In the genomic region with DNA sequence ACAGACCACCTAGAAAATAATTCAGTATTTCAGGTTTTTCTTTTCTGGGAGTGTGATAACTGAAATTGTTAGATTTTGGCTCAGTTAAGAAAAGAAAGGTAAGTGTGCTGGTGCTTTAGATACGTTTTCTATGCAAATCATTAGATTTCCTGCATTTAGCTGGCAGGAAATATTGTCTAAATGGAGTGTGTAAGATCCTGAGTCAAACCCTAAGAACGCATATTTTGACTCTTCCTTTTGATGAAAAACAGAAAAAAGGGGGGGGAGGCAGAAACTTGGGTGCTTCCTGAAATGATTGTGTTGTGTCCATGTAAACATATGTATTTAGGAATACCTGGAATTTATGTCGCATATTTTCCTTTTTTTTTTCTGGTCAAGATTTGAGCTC, we compare ENCODE assay signal across 9 cellular contexts. TPM values are rescaled to one million over a fixed set of nuclear protein-coding genes. Genes with fewer than 3 reads are reported as not detected.
A peak's percentile ranks its signal among the peaks of the same experiment; 100 is the strongest.
DNase-seq lines count a peak whose midpoint lies in the region; ATAC-seq and TF ChIP-seq lines count a peak whose summit lies in the region.
"Had no signal": no experiment of that assay in that cellular context is flagged by ENCODE, and none has a peak within 500 bp of the region (broad histone marks: within the 10 kb centered on the region; RNA-seq: fewer than 3 reads in every experiment).

No MANE protein-coding gene starts in this region.

- H3K36me3 ChIP-seq in HEK293 (ENCODE audit: control insufficient read depth in 2 of 2, insufficient read depth in 1 of 2, low read length in 2 of 2): no peaks in the 10 kb centered on the region

- H3K27me3 Mint-ChIP-seq in activated CD4-positive, alpha-beta memory T cell treated with anti-CD3 and anti-CD28 coated beads for 36 hours: no peaks in the 10 kb centered on the region
- H3K27me3 Mint-ChIP-seq in glutamatergic neuron (ENCODE audit: unreplicated experiment): peaks cover 14% of the 10 kb centered on the region

- CTCF ChIA-PET in HEK293 (lab: Yijun Ruan, JAX): interaction anchor here (0.9 to 3.0 kb wide), 9 partner anchors 10 to 100 kb away, joined by 3 to 17 read pairs (median 6); no protein-coding TSS in a partner anchor
- CTCF ChIA-PET in activated CD4-positive, alpha-beta memory T cell treated with anti-CD3 and anti-CD28 coated beads for 36 hours (lab: Charles Lee): interaction anchor here (0.5 to 2.4 kb wide), 14 partner anchors 9 to 286 kb away, joined by 3 to 17 read pairs (median 5); a partner anchor contains a TSS

- peak overlapping the region; percentile 73 for H3K4me3 ChIP-seq in HEK293 (ENCODE audit: low read depth, low read length)

- TF ChIP-seq CTCF in HEK293 (tag by site-specific recombination; IDR thresholded peaks at IDR 0.05) (no peak), glutamatergic neuron (IDR thresholded peaks at IDR 0.05; ENCODE audit: partially characterized antibody, unreplicated experiment) (no peak)

- POLR2A ChIA-PET in HEK293 (lab: Yijun Ruan, JAX): interaction anchor here (1.0 kb wide), 1 partner anchor 334 kb away, joined by 4 read pairs; a partner anchor contains a TSS
- POLR2A ChIA-PET in activated CD4-positive, alpha-beta memory T cell treated with anti-CD3 and anti-CD28 coated beads for 36 hours (lab: Charles Lee): interaction anchor here (1.8 to 2.7 kb wide), 2 partner anchors 32 to 97 kb away, joined by 10 to 18 read pairs; no protein-coding TSS in a partner anchor

- no peak for ATAC-seq in stimulated activated effector memory CD8-positive, alpha-beta T cell treated with anti-CD3 and anti-CD28 coated beads, Interleukin-12 subunit alpha, Interleukin-12 subunit beta, amount 100 ng/mL, for 72 hours
- ATAC-seq in HG02759 (IDR thresholded peaks at IDR 0.05; ENCODE audit: unreplicated experiment) (no peak), HG03460 (IDR thresholded peaks at IDR 0.05; ENCODE audit: unreplicated experiment) (no peak)

- intact Hi-C loops in activated CD4-positive, alpha-beta memory T cell treated with anti-CD3 and anti-CD28 coated beads for 36 hours (cut with micrococcal nuclease): loop anchor here (1.0 to 5.0 kb wide), 10 partner anchors 26 to 664 kb away; a partner anchor contains a TSS
- intact Hi-C loops in posterior cingulate gyrus (cut with DNase I): loop anchor here (5.0 kb wide), 1 partner anchor 41 kb away; a partner anchor contains a TSS

- no peak overlapping the region; the same call in 1 of the 2 replicates for H3K27ac ChIP-seq in HEK293 (ENCODE audit: extremely low read depth, low read depth, low read length)

- H3K36me3 Mint-ChIP-seq in activated CD4-positive, alpha-beta memory T cell treated with anti-CD3 and anti-CD28 coated beads for 36 hours: peaks cover 2% of the 10 kb centered on the region
- H3K36me3 Mint-ChIP-seq in glutamatergic neuron (ENCODE audit: unreplicated experiment): no peaks in the 10 kb centered on the region
- H3K36me3 Mint-ChIP-seq in stimulated activated effector memory CD8-positive, alpha-beta T cell treated with anti-CD3 and anti-CD28 coated beads, Interleukin-12 subunit alpha, Interleukin-12 subunit beta, amount 100 ng/mL, for 72 hours: peaks cover 14% of the 10 kb centered on the region

- peaks cover 36% of the 10 kb centered on the region for H3K4me1 ChIP-seq in HEK293 (ENCODE audit: control insufficient read depth, insufficient read depth, low read length)

- no peaks in the 10 kb centered on the region for H3K9me3 ChIP-seq in HEK293 (ENCODE audit: control insufficient read depth, insufficient read depth, low read depth, low read length)

- peak overlapping the region; percentile 91 for H3K27ac Mint-ChIP-seq in activated CD4-positive, alpha-beta memory T cell treated with anti-CD3 and anti-CD28 coated beads for 36 hours
- peak overlapping the region; percentile 98 for H3K27ac Mint-ChIP-seq in glutamatergic neuron (ENCODE audit: unreplicated experiment)
- H3K27ac Mint-ChIP-seq in stimulated activated effector memory CD8-positive, alpha-beta T cell treated with anti-CD3 and anti-CD28 coated beads, Interleukin-12 subunit alpha, Interleukin-12 subunit beta, amount 100 ng/mL, for 72 hours: peak overlapping the region; percentile 75

- H3K9me3 Mint-ChIP-seq in activated CD4-positive, alpha-beta memory T cell treated with anti-CD3 and anti-CD28 coated beads for 36 hours: no peaks in the 10 kb centered on the region
- H3K9me3 Mint-ChIP-seq in glutamatergic neuron (ENCODE audit: unreplicated experiment): peaks cover 15% of the 10 kb centered on the region
- H3K9me3 Mint-ChIP-seq in stimulated activated effector memory CD8-positive, alpha-beta T cell treated with anti-CD3 and anti-CD28 coated beads, Interleukin-12 subunit alpha, Interleukin-12 subunit beta, amount 100 ng/mL, for 72 hours: no peaks in the 10 kb centered on the region

- H3K4me1 Mint-ChIP-seq in activated CD4-positive, alpha-beta memory T cell treated with anti-CD3 and anti-CD28 coated beads for 36 hours (ENCODE audit: low read depth): peaks cover 49% of the 10 kb centered on the region
- H3K4me1 Mint-ChIP-seq in glutamatergic neuron (ENCODE audit: low read depth, unreplicated experiment): peaks cover 30% of the 10 kb centered on the region
- H3K4me1 Mint-ChIP-seq in stimulated activated effector memory CD8-positive, alpha-beta T cell treated with anti-CD3 and anti-CD28 coated beads, Interleukin-12 subunit alpha, Interleukin-12 subunit beta, amount 100 ng/mL, for 72 hours: peaks cover 48% of the 10 kb centered on the region

- DNase-seq in activated CD4-positive, alpha-beta memory T cell treated with anti-CD3 and anti-CD28 coated beads for 36 hours: no peak
- no peak for DNase-seq in glutamatergic neuron
- no peak for DNase-seq in stimulated activated effector memory CD8-positive, alpha-beta T cell treated with anti-CD3 and anti-CD28 coated beads, Interleukin-12 subunit alpha, Interleukin-12 subunit beta, amount 100 ng/mL, for 72 hours (ENCODE audit: low spot score in 2 of 2)
- DNase-seq in posterior cingulate gyrus: no peak
- no peak for DNase-seq in NCI-H2227 treated with DMSO at 0.1 percent for 48 hours (lab: John Stamatoyannopoulos, UW)
- DNase-seq: NCI-H2029 treated with DMSO at 0.1 percent for 48 hours had no signal

- H3K4me3 Mint-ChIP-seq in activated CD4-positive, alpha-beta memory T cell treated with anti-CD3 and anti-CD28 coated beads for 36 hours: peak overlapping the region; percentile 100
- peak overlapping the region; percentile 99 for H3K4me3 Mint-ChIP-seq in glutamatergic neuron (ENCODE audit: unreplicated experiment)
- H3K4me3 Mint-ChIP-seq in stimulated activated effector memory CD8-positive, alpha-beta T cell treated with anti-CD3 and anti-CD28 coated beads, Interleukin-12 subunit alpha, Interleukin-12 subunit beta, amount 100 ng/mL, for 72 hours: peak overlapping the region; percentile 85

TF ChIP-seq in HEK293, 187 proteins besides CTCF, POLR2A, EP300 and RAD21:
- TF ChIP-seq SP2 (tag by site-specific recombination; IDR thresholded peaks at IDR 0.05): no peak
- TF ChIP-seq ZNF629 (tag by site-specific recombination; IDR thresholded peaks at IDR 0.05): no peak
- TF ChIP-seq ZBTB48 (tag by site-specific recombination; IDR thresholded peaks at IDR 0.05): no peak
- TF ChIP-seq ZNF626 (tag by site-specific recombination; IDR thresholded peaks at IDR 0.05): no peak
- TF ChIP-seq, protein P1, sequence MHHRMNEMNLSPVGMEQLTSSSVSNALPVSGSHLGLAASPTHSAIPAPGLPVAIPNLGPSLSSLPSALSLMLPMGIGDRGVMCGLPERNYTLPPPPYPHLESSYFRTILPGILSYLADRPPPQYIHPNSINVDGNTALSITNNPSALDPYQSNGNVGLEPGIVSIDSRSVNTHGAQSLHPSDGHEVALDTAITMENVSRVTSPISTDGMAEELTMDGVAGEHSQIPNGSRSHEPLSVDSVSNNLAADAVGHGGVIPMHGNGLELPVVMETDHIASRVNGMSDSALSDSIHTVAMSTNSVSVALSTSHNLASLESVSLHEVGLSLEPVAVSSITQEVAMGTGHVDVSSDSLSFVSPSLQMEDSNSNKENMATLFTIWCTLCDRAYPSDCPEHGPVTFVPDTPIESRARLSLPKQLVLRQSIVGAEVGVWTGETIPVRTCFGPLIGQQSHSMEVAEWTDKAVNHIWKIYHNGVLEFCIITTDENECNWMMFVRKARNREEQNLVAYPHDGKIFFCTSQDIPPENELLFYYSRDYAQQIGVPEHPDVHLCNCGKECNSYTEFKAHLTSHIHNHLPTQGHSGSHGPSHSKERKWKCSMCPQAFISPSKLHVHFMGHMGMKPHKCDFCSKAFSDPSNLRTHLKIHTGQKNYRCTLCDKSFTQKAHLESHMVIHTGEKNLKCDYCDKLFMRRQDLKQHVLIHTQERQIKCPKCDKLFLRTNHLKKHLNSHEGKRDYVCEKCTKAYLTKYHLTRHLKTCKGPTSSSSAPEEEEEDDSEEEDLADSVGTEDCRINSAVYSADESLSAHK (tag by site-specific recombination; IDR thresholded peaks at IDR 0.05): no peak
- TF ChIP-seq PRDM1 (tag by site-specific recombination; IDR thresholded peaks at IDR 0.05): no peak
- TF ChIP-seq ZNF19 (tag by site-specific recombination; IDR thresholded peaks at IDR 0.05; ENCODE audit: low read depth): no peak
- TF ChIP-seq ZNF677 (tag by site-specific recombination; IDR thresholded peaks at IDR 0.05): no peak
- TF ChIP-seq HOXD13 (CRISPR knock-in tag; IDR thresholded peaks at IDR 0.05; ENCODE audit: borderline replicate concordance): no peak
- TF ChIP-seq ZNF354C (tag by site-specific recombination; IDR thresholded peaks at IDR 0.05; ENCODE audit: borderline replicate concordance, low read depth): no peak
- TF ChIP-seq ZNF843 (tag by site-specific recombination; IDR thresholded peaks at IDR 0.05): no peak
TF ChIP-seq in HEK293: peak in this region for 0.

RNA-seq across cellular contexts. Expression of a gene that starts 1.2 kb away (rescaled TPM):
- 10 to 100 TPM; 22.7 to 23.0 TPM for total RNA-seq in activated CD4-positive, alpha-beta memory T cell treated with anti-CD3 and anti-CD28 coated beads for 36 hours
- 77.6 TPM for total RNA-seq in glutamatergic neuron (ENCODE audit: unreplicated experiment)

RNA-seq across cellular contexts. Expression of a gene that starts 29.9 kb away (rescaled TPM):
- total RNA-seq in activated CD4-positive, alpha-beta memory T cell treated with anti-CD3 and anti-CD28 coated beads for 36 hours: 100 to 1,000 TPM; 173 to 182 TPM
- 103 TPM for total RNA-seq in glutamatergic neuron (ENCODE audit: unreplicated experiment)

RNA-seq across cellular contexts. Expression of a gene that starts 43.0 kb away (rescaled TPM):
- 10 to 100 TPM; 38.3 to 38.7 TPM for total RNA-seq in activated CD4-positive, alpha-beta memory T cell treated with anti-CD3 and anti-CD28 coated beads for 36 hours
- total RNA-seq in glutamatergic neuron (ENCODE audit: unreplicated experiment): 12.2 TPM
